In the genomic region with DNA sequence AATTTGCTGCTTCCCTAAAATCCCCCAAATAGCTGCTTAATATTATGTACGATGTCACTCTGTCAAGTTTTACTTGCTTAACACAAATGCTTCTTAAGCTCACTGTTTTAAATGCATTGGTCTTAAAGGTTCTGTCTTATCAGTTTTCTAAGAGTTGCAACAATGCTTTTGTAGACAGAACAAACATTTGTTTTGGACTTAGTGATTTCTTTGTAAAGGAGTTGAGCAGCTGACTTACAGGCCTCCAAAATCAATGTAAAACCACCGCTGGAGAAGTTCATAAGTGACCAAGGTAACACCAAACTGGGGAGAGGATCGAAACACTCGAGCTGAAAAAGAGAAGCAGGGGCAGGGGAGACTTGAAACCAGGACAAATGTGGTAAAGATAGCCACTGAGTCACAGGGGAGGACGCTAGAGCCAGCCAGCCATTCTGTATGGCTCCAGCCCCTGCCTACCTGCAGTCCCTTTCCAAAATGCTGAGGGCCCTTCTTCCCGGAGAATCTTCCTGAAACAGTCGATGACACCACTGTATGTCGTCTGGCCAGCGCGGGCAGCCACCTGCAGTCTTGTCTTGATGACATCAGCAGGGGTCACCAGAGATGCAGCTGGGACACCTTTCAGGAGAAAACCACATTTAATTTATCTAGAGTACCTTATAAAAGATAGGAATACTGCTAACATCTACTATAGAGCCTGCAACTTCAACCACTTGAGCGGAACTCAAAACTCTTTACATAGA, we compare ENCODE assay signal across 19 cellular contexts.
DNase-seq lines count a peak whose midpoint lies in the region; ATAC-seq and TF ChIP-seq lines count a peak whose summit lies in the region.
"Had no signal": no experiment of that assay in that cellular context is flagged by ENCODE, and none has a peak within 500 bp of the region (broad histone marks: within the 10 kb centered on the region; RNA-seq: fewer than 3 reads in every experiment).

No MANE protein-coding gene starts in this region.

- BruUV-seq in Caco-2 (replicated peaks; lab: Mats Ljungman, UMichigan), result no TSS peak

- H3K36me3 Mint-ChIP-seq in Caco-2 (ENCODE audit: insufficient read depth, unreplicated experiment), result no peaks in the 10 kb centered on the region
- H3K36me3 Mint-ChIP-seq in endodermal cell (ENCODE audit: low read depth), result peaks cover 2% of the 10 kb centered on the region
- peaks cover 34% of the 10 kb centered on the region for H3K36me3 Mint-ChIP-seq in neural progenitor cell
- peaks cover 69% of the 10 kb centered on the region for H3K36me3 Mint-ChIP-seq in T-cell

- peak overlapping the region; percentile 66 for H3K27ac Mint-ChIP-seq in Caco-2 (ENCODE audit: unreplicated experiment)
- H3K27ac Mint-ChIP-seq in endodermal cell, result peak overlapping the region; percentile 67
- no peak overlapping the region for H3K27ac Mint-ChIP-seq in neural progenitor cell
- H3K27ac Mint-ChIP-seq in T-cell, result no peak overlapping the region

- H3K4me1 ChIP-seq in Caco-2, result no peaks in the 10 kb centered on the region
- H3K4me1 ChIP-seq in HUES64 (ENCODE audit: insufficient read depth, low read length), result peaks cover 28% of the 10 kb centered on the region
- peaks cover 7% of the 10 kb centered on the region for H3K4me1 ChIP-seq in endodermal cell (ENCODE audit: control insufficient read depth, insufficient read depth, low read length)
- H3K4me1 ChIP-seq in neural progenitor cell, result peaks cover 43% of the 10 kb centered on the region
- H3K4me1 ChIP-seq in colonic mucosa, result no peaks in the 10 kb centered on the region
- H3K4me1 ChIP-seq: Peyer's patch had no signal

- H3K4me1 Mint-ChIP-seq in Caco-2 (ENCODE audit: low read depth, unreplicated experiment), result peaks cover 9% of the 10 kb centered on the region
- H3K4me1 Mint-ChIP-seq in endodermal cell, result peaks cover 27% of the 10 kb centered on the region
- peaks cover 28% of the 10 kb centered on the region for H3K4me1 Mint-ChIP-seq in neural progenitor cell
- no peaks in the 10 kb centered on the region for H3K4me1 Mint-ChIP-seq in T-cell
- H3K4me1 Mint-ChIP-seq: CD4-positive, CD25-positive, alpha-beta regulatory T cell had no signal

- no peaks in the 10 kb centered on the region for H3K27me3 Mint-ChIP-seq in Caco-2 (ENCODE audit: insufficient read depth, unreplicated experiment)
- H3K27me3 Mint-ChIP-seq in endodermal cell (ENCODE audit: insufficient read depth), result no peaks in the 10 kb centered on the region
- no peaks in the 10 kb centered on the region for H3K27me3 Mint-ChIP-seq in neural progenitor cell (ENCODE audit: insufficient read depth, low read depth)
- no peaks in the 10 kb centered on the region for H3K27me3 Mint-ChIP-seq in T-cell
- H3K27me3 Mint-ChIP-seq: CD4-positive, CD25-positive, alpha-beta regulatory T cell had no signal

- H3K4me2 ChIP-seq in neural progenitor cell, result peak overlapping the region; percentile 6

- no peak overlapping the region for H3K9ac ChIP-seq in HUES64 (ENCODE audit: low read depth, low read length)
- H3K9ac ChIP-seq in endodermal cell (ENCODE audit: extremely low read depth, low read length, poor library complexity, severe bottlenecking), result no peak overlapping the region
- H3K9ac ChIP-seq in neural progenitor cell, result no peak overlapping the region
- no peak overlapping the region for H3K9ac ChIP-seq in colonic mucosa (ENCODE audit: low read depth in 2 of 2, low read length in 2 of 2)
- H3K9ac ChIP-seq: GM23248 had no signal

- no peak for ATAC-seq in T-cell (replicated peaks in 1 of 4)

- WGBS in HUES64, result 59% methylated on average over 10 of the region's 11 CpGs
- 65 to 66% methylated on average over 11 of the region's 11 CpGs for WGBS in endodermal cell (ENCODE audit: insufficient coverage in 1 of 2, insufficient read length in 1 of 2), 2 experiments

- H3K4me3 ChIP-seq in Caco-2 (ENCODE audit: low read depth, low read length) (no peak overlapping the region), HUES64 (ENCODE audit: low read length) (no peak overlapping the region), endodermal cell (ENCODE audit: low read length) (peak overlapping the region; percentile 7), neural progenitor cell (no peak overlapping the region), colonic mucosa (no peak overlapping the region)
- H3K4me3 ChIP-seq: GM23248, Peyer's patch had no signal

- no peaks in the 10 kb centered on the region for H3K9me3 Mint-ChIP-seq in Caco-2 (ENCODE audit: unreplicated experiment)
- H3K9me3 Mint-ChIP-seq in endodermal cell, result peaks cover 2% of the 10 kb centered on the region
- H3K9me3 Mint-ChIP-seq in neural progenitor cell, result no peaks in the 10 kb centered on the region
- H3K9me3 Mint-ChIP-seq in T-cell, result no peaks in the 10 kb centered on the region

- H3K4me3 Mint-ChIP-seq in Caco-2 (ENCODE audit: unreplicated experiment) (peak overlapping the region; percentile 53), endodermal cell (peak overlapping the region; percentile 15), neural progenitor cell (no peak overlapping the region), T-cell (no peak overlapping the region)
- H3K4me3 Mint-ChIP-seq: CD4-positive, CD25-positive, alpha-beta regulatory T cell had no signal

- H2AFZ ChIP-seq in neural progenitor cell (replicated peaks), result peak overlapping the region; percentile 91
- H2AFZ ChIP-seq: GM23248 had no signal

- DNase-seq in Caco-2 (peak; percentile 40), endodermal cell (peak; percentile 71), neural progenitor cell (ENCODE audit: low spot score) (peak; percentile 60), T-cell (no peak), NCI-H69 (lab: John Stamatoyannopoulos, UW) (no peak), colonic mucosa (no peak)
- DNase-seq: AML-193; Calu3; CD4-positive, CD25-positive, alpha-beta regulatory T cell; DMS79 treated with DMSO at 0.1 percent for 48 hours; GDM1; GM23248; IMR-90; NCI-H1436; NCI-H2081; NCI-H524; Peyer's patch; SHP77 treated with DMSO at 0.1 percent for 48 hours had no signal

- CTCF ChIA-PET in Caco-2 (lab: Charles Lee), result interaction anchor here (0.8 kb wide), 1 partner anchor 340 kb away, joined by 4 read pairs; no protein-coding TSS in a partner anchor
- CTCF ChIA-PET in T-cell (lab: Charles Lee), result interaction anchor here in 1 of 2 donors (0.9 kb wide), 1 partner anchor 84 kb away, joined by 3 read pairs; no protein-coding TSS in a partner anchor

- POLR2A ChIA-PET in Caco-2 (lab: Charles Lee), result interaction anchor here (0.6 kb wide), 3 partner anchors 12 to 842 kb away, joined by 3 to 5 read pairs (median 4); a partner anchor contains a TSS
- POLR2A ChIA-PET in T-cell (lab: Charles Lee), result no interaction called here

- no peaks in the 10 kb centered on the region for H4K20me1 ChIP-seq in neural progenitor cell (ENCODE audit: low read depth)

- H3K36me3 ChIP-seq in Caco-2 (ENCODE audit: control insufficient read depth, insufficient read depth, low read length), result no peaks in the 10 kb centered on the region
- peaks cover 15% of the 10 kb centered on the region; the same call in 1 of the 2 replicates for H3K36me3 ChIP-seq in HUES64 (ENCODE audit: insufficient read depth, low read length)
- H3K36me3 ChIP-seq in endodermal cell (ENCODE audit: control insufficient read depth, insufficient read depth, low read length), result no peaks in the 10 kb centered on the region
- no peaks in the 10 kb centered on the region for H3K36me3 ChIP-seq in neural progenitor cell
- H3K36me3 ChIP-seq in colonic mucosa, result no peaks in the 10 kb centered on the region

- H3K9me3 ChIP-seq in Caco-2 (no peaks in the 10 kb centered on the region), HUES64 (ENCODE audit: insufficient read depth, low read depth, low read length) (no peaks in the 10 kb centered on the region), endodermal cell (ENCODE audit: control insufficient read depth, low read length) (no peaks in the 10 kb centered on the region), neural progenitor cell (ENCODE audit: low read depth) (no peaks in the 10 kb centered on the region), colonic mucosa (no peaks in the 10 kb centered on the region)
- H3K9me3 ChIP-seq: Peyer's patch had no signal

- peaks cover 22% of the 10 kb centered on the region for H3F3A ChIP-seq in neural progenitor cell (ENCODE audit: low read depth)

- H3K79me2 ChIP-seq in neural progenitor cell (ENCODE audit: low read depth), result no peaks in the 10 kb centered on the region

- H3K27ac ChIP-seq in HUES64 (ENCODE audit: low read depth, low read length), result peak overlapping the region; percentile 39; the same call in 1 of the 2 replicates
- no peak overlapping the region for H3K27ac ChIP-seq in endodermal cell (ENCODE audit: low read depth, low read length)
- no peak overlapping the region for H3K27ac ChIP-seq in neural progenitor cell
- no peak overlapping the region for H3K27ac ChIP-seq in colonic mucosa
- H3K27ac ChIP-seq: GM23248, Peyer's patch had no signal

- TF ChIP-seq CTCF in Caco-2 (IDR thresholded peaks at IDR 0.05; ENCODE audit: insufficient read depth in 1 of 2, low read depth in 1 of 2, low read length in 1 of 2, severe bottlenecking in 1 of 2, unreplicated experiment in 1 of 2), result no peak
- peak; percentile 47 for TF ChIP-seq CTCF in endodermal cell (conservative IDR thresholded peaks at IDR 0.05)
- TF ChIP-seq CTCF in neural progenitor cell (IDR thresholded peaks at IDR 0.05), result peak; percentile 40
- TF ChIP-seq CTCF in colonic mucosa (IDR thresholded peaks at IDR 0.05), result no peak

- H3K27me3 ChIP-seq in Caco-2 (replicated peaks; ENCODE audit: control insufficient read depth, insufficient read depth, low read length) (no peaks in the 10 kb centered on the region), HUES64 (ENCODE audit: insufficient read depth, low read length) (no peaks in the 10 kb centered on the region), endodermal cell (ENCODE audit: control insufficient read depth, insufficient read depth, low read length, poor library complexity, severe bottlenecking) (no peaks in the 10 kb centered on the region), neural progenitor cell (no peaks in the 10 kb centered on the region), colonic mucosa (no peaks in the 10 kb centered on the region)
- H3K27me3 ChIP-seq: Peyer's patch had no signal

- intact Hi-C loops in Caco-2 (cut with micrococcal nuclease; ENCODE audit: unreplicated experiment) (loop anchor here (5.0 kb wide), 1 partner anchor 80 kb away; no protein-coding TSS in a partner anchor), colonic mucosa (cut with DNase I) (no loop called here)

Comparison
In these comparisons a context has a peak if more than half of its experiments do, and no peak if none do; other contexts are left out.
1. DNase-seq: peak in Caco-2 (2 of 2), endodermal cell (single experiment) and neural progenitor cell (single experiment); none in T-cell (0 of 34), NCI-H69 (single experiment) and colonic mucosa (single experiment).
2. H3K27ac Mint-ChIP-seq: peak in Caco-2 (single experiment) and endodermal cell (single experiment); none in neural progenitor cell (single experiment) and T-cell (0 of 2).
3. H3K4me3 Mint-ChIP-seq: peak in Caco-2 (single experiment) and endodermal cell (single experiment); none in neural progenitor cell (single experiment) and T-cell (0 of 3).
4. CTCF ChIP-seq: peak in endodermal cell (single experiment) and neural progenitor cell (single experiment); none in Caco-2 (0 of 2) and colonic mucosa (single experiment).